In the genomic region with DNA sequence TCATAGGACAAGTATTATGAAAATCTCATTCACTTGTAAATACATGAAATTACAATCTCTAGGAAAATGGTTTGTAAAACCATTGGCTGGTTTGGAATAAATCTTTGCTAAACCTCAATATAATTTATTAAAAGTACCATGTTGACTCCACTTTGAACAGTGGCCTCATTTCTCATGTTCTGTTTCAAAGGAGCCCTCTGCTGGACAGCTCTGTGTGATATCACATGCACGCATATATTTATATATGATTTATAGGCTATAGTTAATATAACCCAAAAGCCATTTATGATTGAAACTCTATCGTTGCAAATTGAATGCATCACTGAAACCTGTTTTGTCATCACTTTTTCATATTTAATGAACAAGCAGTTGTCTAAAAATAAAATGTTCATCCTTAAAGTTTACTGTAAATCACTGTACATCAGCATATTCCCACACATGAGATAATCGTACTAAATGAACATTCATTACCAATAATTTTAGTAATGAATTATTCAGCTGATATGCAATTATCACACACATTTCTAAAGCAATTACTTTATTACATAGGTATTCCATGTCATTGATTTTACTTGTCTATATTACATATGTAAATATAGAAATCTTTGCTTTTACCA, we compare ENCODE assay signal across 8 cellular contexts.
DNase-seq lines count a peak whose midpoint lies in the region; ATAC-seq and TF ChIP-seq lines count a peak whose summit lies in the region.

No MANE protein-coding gene starts in this region.

- H3K4me3 ChIP-seq in astrocyte of the spinal cord (ENCODE audit: low read depth, low read length) = no peak overlapping the region

- ATAC-seq in GM18502 (IDR thresholded peaks at IDR 0.05; ENCODE audit: poor library complexity, unreplicated experiment) (no peak), GM19467 (IDR thresholded peaks at IDR 0.05; ENCODE audit: unreplicated experiment) (no peak), GM21529 (IDR thresholded peaks at IDR 0.05; ENCODE audit: unreplicated experiment) (no peak)

- DNase-seq in ELR (ENCODE audit: low read depth) (peak; percentile 51), NCI-H1417 treated with DMSO at 0.1 percent for 48 hours (lab: John Stamatoyannopoulos, UW) (peak; percentile 21), astrocyte of the spinal cord (ENCODE audit: low read depth, low spot score) (peak; percentile 55), lung microvascular endothelial cell (ENCODE audit: low read depth in 2 of 2) (peak; percentile 46 to 72)
- DNase-seq in activated naive CD4-positive, alpha-beta T cell treated with anti-CD3 and anti-CD28 coated beads, Interleukin-2, amount 50 U/mL, for 16 hours = no peak

- peak; percentile 57 for TF ChIP-seq CTCF in astrocyte of the spinal cord (IDR thresholded peaks at IDR 0.05; ENCODE audit: low read depth, low read length)

- in situ Hi-C loops in astrocyte of the spinal cord (cut with HindIII; ENCODE audit: low sequenced_read_pairs) = no loop called here
